ENCODE assay signal across 7 cellular contexts in the genomic region with DNA sequence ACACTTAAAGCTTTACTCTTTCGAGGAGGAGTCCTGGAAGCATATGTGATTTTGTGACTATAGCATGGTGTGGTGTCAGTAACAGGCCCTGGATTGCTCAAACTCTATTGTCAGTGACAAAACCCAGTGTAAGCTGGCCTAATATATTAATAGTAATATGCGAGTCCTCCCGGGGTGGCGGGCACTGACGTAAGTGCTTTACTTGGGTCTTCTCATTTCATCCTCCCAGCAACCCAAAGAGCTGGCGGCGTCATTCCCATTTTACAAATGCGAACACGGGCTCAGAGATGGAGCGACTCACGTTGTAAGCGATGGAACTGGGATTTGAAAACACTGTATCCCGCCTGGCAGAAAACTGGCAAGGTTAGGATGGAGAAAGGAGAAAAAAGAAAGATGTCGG. TPM values are rescaled to one million over a fixed set of nuclear protein-coding genes. Genes with fewer than 3 reads are reported as not detected.
A peak's percentile ranks its signal among the peaks of the same experiment; 100 is the strongest.
DNase-seq lines count a peak whose midpoint lies in the region; ATAC-seq and TF ChIP-seq lines count a peak whose summit lies in the region.

No MANE protein-coding gene starts in this region.

- peak overlapping the region; percentile 58 for H2AFZ ChIP-seq in hepatocyte

- H3K36me3 ChIP-seq in hepatocyte (replicated peaks; ENCODE audit: insufficient read depth, low read depth): no peaks in the 10 kb centered on the region

- no peaks in the 10 kb centered on the region for H3K9me3 ChIP-seq in hepatocyte (ENCODE audit: low read depth)

- peak overlapping the region; percentile 78 for H3K27ac ChIP-seq in hepatocyte

- peaks cover 13% of the 10 kb centered on the region for H3K4me1 ChIP-seq in hepatocyte (ENCODE audit: insufficient read depth)

- no peaks in the 10 kb centered on the region for H3K9me3 Mint-ChIP-seq in HFFc6
- no peaks in the 10 kb centered on the region for H3K9me3 Mint-ChIP-seq in stimulated activated effector memory CD8-positive, alpha-beta T cell treated with anti-CD3 and anti-CD28 coated beads, Interleukin-12 subunit alpha, Interleukin-12 subunit beta, amount 100 ng/mL, for 72 hours

- peaks cover 21% of the 10 kb centered on the region for H3K4me1 Mint-ChIP-seq in HFFc6 (ENCODE audit: low read depth)
- H3K4me1 Mint-ChIP-seq in stimulated activated effector memory CD8-positive, alpha-beta T cell treated with anti-CD3 and anti-CD28 coated beads, Interleukin-12 subunit alpha, Interleukin-12 subunit beta, amount 100 ng/mL, for 72 hours: peaks cover 48% of the 10 kb centered on the region

- DNase-seq in HFFc6 (no peak), hepatocyte (ENCODE audit: low spot score) (no peak)
- no peak for DNase-seq in stimulated activated effector memory CD8-positive, alpha-beta T cell treated with anti-CD3 and anti-CD28 coated beads, Interleukin-12 subunit alpha, Interleukin-12 subunit beta, amount 100 ng/mL, for 72 hours (ENCODE audit: low spot score in 2 of 2)
- DNase-seq in stimulated activated CD4-positive, alpha-beta T cell treated with anti-CD3 and anti-CD28 coated beads, Interleukin-4, amount 100 ng/mL, for 1 hour: no peak

- no peaks in the 10 kb centered on the region for H3K27me3 ChIP-seq in hepatocyte

- peak overlapping the region; percentile 90 for H3K4me2 ChIP-seq in hepatocyte

- no peaks in the 10 kb centered on the region for H3K9me2 ChIP-seq in hepatocyte (replicated peaks; ENCODE audit: insufficient read depth)

- ATAC-seq in stimulated activated effector memory CD8-positive, alpha-beta T cell treated with anti-CD3 and anti-CD28 coated beads, Interleukin-12 subunit alpha, Interleukin-12 subunit beta, amount 100 ng/mL, for 72 hours: no peak
- ATAC-seq in HG03442 (IDR thresholded peaks at IDR 0.05; ENCODE audit: unreplicated experiment) (no peak), GM19023 (IDR thresholded peaks at IDR 0.05; ENCODE audit: unreplicated experiment) (no peak)

- 40% methylated on average over 14 of the region's 14 CpGs for WGBS in hepatocyte (ENCODE audit: low lambda C conversion rate, missing lambda C conversion rate)

- peak overlapping the region; percentile 97 for H3K4me3 Mint-ChIP-seq in HFFc6
- peak overlapping the region; percentile 98 for H3K4me3 Mint-ChIP-seq in stimulated activated effector memory CD8-positive, alpha-beta T cell treated with anti-CD3 and anti-CD28 coated beads, Interleukin-12 subunit alpha, Interleukin-12 subunit beta, amount 100 ng/mL, for 72 hours

- H3K4me3 ChIP-seq in WI38 (ENCODE audit: low read depth, low read length) (peak overlapping the region; percentile 89), hepatocyte (peak overlapping the region; percentile 94)

- H3K27me3 Mint-ChIP-seq in HFFc6 (ENCODE audit: insufficient read depth): no peaks in the 10 kb centered on the region

- H3K79me2 ChIP-seq in hepatocyte: peaks cover 36% of the 10 kb centered on the region

- H3K36me3 Mint-ChIP-seq in HFFc6 (ENCODE audit: low read depth): peaks cover 12% of the 10 kb centered on the region
- H3K36me3 Mint-ChIP-seq in stimulated activated effector memory CD8-positive, alpha-beta T cell treated with anti-CD3 and anti-CD28 coated beads, Interleukin-12 subunit alpha, Interleukin-12 subunit beta, amount 100 ng/mL, for 72 hours: peaks cover 26% of the 10 kb centered on the region

- H3K27ac Mint-ChIP-seq in HFFc6: peak overlapping the region; percentile 86
- peak overlapping the region; percentile 92 for H3K27ac Mint-ChIP-seq in stimulated activated effector memory CD8-positive, alpha-beta T cell treated with anti-CD3 and anti-CD28 coated beads, Interleukin-12 subunit alpha, Interleukin-12 subunit beta, amount 100 ng/mL, for 72 hours

- no peaks in the 10 kb centered on the region for H4K20me1 ChIP-seq in hepatocyte (ENCODE audit: insufficient read depth, poor library complexity, severe bottlenecking)

- TF ChIP-seq CTCF in HFFc6 (IDR thresholded peaks at IDR 0.05) (no peak), WI38 (IDR thresholded peaks at IDR 0.05; ENCODE audit: low read depth, low read length) (no peak), hepatocyte (IDR thresholded peaks at IDR 0.05; ENCODE audit: poor library complexity) (no peak)

RNA-seq across cellular contexts. Expression of a gene that starts 0.6 kb away (rescaled TPM):
- 10 to 100 TPM; 25.6 to 35.6 (median 29.3) TPM for total RNA-seq in HFFc6 (2021; fragmentation: NEBNext Ultra II Directional; extraction: Animal tissue kit (Norgen Biotek cat#: 25700))
- total RNA-seq in hepatocyte: 6.0 and 10.7 TPM in 2 replicates
- polyA plus RNA-seq in hepatocyte: 9.8 and 11.3 TPM in 2 replicates

RNA-seq across cellular contexts. Expression of a gene that starts 28.8 kb away (rescaled TPM):
- total RNA-seq in HFFc6 (2021; fragmentation: NEBNext Ultra II Directional; extraction: Animal tissue kit (Norgen Biotek cat#: 25700)): 100 to 1,000 TPM; 288 to 304 (median 295) TPM
- 71.5 and 84.0 TPM in 2 replicates for total RNA-seq in hepatocyte
- polyA plus RNA-seq in hepatocyte: 101 and 104 TPM in 2 replicates

RNA-seq across cellular contexts. Expression of a gene that starts 41.4 kb away (rescaled TPM):
- total RNA-seq in HFFc6 (2021; fragmentation: NEBNext Ultra II Directional; extraction: Animal tissue kit (Norgen Biotek cat#: 25700)): under 1 TPM in 1 of 6 experiments, not detected in 5; 0.33 TPM
- total RNA-seq in hepatocyte: 0.92 and 2.3 TPM in 2 replicates
- 0.39 TPM in 1 of 2 replicates, not detected in the other for polyA plus RNA-seq in hepatocyte
